Comparison of ENCODE assay signal across 1 cellular context in the genomic region with DNA sequence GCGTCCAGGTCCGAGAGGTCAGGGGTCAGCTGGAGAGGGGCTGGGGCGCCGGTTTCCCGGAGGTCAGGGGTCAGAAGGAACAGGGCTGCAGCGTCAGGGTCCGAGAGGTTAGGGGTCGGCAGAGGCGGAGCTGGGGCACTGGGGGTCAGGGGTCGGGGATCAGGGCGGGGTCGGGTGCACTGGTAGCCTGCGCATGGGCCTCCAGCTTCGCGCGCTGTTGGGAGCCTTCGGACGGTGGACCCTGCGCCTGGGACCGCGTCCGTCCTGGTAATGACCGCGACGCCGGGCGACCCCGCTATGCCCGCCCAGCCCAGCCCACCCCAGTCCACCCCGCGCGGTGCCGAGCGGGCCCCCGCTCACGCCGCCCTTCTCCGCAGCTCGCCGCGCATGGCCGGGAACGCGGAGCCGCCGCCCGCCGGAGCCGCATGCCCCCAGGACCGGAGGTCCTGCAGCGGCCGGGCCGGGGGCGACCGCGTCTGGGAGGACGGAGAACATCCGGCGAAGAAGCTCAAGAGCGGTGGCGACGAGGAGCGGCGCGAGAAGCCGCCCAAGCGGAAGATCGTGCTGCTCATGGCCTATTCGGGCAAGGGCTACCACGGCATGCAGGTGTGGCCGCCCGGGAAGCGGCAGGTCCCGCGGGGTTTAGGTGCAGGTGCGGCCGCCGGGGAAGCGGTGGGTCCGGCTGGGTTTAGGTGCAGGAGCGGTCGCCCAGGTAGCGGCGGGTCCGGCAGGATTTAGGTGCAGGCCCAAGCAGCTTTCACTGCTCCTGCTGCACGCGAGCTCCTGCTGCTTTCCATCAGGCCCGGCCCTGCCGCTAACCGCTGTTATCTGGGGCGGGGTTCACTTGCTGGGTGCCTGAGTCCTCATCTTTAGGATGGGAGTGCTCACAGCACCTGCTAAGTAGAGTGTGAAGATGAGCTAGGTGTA.
A peak's percentile ranks its signal among the peaks of the same experiment; 100 is the strongest.
TF ChIP-seq lines count a peak whose summit lies in the region.

No MANE protein-coding gene starts in this region.

TF ChIP-seq in K562, 482 proteins besides CTCF, POLR2A, EP300 and RAD21 (continued from another document):
- TF ChIP-seq, protein P1, sequence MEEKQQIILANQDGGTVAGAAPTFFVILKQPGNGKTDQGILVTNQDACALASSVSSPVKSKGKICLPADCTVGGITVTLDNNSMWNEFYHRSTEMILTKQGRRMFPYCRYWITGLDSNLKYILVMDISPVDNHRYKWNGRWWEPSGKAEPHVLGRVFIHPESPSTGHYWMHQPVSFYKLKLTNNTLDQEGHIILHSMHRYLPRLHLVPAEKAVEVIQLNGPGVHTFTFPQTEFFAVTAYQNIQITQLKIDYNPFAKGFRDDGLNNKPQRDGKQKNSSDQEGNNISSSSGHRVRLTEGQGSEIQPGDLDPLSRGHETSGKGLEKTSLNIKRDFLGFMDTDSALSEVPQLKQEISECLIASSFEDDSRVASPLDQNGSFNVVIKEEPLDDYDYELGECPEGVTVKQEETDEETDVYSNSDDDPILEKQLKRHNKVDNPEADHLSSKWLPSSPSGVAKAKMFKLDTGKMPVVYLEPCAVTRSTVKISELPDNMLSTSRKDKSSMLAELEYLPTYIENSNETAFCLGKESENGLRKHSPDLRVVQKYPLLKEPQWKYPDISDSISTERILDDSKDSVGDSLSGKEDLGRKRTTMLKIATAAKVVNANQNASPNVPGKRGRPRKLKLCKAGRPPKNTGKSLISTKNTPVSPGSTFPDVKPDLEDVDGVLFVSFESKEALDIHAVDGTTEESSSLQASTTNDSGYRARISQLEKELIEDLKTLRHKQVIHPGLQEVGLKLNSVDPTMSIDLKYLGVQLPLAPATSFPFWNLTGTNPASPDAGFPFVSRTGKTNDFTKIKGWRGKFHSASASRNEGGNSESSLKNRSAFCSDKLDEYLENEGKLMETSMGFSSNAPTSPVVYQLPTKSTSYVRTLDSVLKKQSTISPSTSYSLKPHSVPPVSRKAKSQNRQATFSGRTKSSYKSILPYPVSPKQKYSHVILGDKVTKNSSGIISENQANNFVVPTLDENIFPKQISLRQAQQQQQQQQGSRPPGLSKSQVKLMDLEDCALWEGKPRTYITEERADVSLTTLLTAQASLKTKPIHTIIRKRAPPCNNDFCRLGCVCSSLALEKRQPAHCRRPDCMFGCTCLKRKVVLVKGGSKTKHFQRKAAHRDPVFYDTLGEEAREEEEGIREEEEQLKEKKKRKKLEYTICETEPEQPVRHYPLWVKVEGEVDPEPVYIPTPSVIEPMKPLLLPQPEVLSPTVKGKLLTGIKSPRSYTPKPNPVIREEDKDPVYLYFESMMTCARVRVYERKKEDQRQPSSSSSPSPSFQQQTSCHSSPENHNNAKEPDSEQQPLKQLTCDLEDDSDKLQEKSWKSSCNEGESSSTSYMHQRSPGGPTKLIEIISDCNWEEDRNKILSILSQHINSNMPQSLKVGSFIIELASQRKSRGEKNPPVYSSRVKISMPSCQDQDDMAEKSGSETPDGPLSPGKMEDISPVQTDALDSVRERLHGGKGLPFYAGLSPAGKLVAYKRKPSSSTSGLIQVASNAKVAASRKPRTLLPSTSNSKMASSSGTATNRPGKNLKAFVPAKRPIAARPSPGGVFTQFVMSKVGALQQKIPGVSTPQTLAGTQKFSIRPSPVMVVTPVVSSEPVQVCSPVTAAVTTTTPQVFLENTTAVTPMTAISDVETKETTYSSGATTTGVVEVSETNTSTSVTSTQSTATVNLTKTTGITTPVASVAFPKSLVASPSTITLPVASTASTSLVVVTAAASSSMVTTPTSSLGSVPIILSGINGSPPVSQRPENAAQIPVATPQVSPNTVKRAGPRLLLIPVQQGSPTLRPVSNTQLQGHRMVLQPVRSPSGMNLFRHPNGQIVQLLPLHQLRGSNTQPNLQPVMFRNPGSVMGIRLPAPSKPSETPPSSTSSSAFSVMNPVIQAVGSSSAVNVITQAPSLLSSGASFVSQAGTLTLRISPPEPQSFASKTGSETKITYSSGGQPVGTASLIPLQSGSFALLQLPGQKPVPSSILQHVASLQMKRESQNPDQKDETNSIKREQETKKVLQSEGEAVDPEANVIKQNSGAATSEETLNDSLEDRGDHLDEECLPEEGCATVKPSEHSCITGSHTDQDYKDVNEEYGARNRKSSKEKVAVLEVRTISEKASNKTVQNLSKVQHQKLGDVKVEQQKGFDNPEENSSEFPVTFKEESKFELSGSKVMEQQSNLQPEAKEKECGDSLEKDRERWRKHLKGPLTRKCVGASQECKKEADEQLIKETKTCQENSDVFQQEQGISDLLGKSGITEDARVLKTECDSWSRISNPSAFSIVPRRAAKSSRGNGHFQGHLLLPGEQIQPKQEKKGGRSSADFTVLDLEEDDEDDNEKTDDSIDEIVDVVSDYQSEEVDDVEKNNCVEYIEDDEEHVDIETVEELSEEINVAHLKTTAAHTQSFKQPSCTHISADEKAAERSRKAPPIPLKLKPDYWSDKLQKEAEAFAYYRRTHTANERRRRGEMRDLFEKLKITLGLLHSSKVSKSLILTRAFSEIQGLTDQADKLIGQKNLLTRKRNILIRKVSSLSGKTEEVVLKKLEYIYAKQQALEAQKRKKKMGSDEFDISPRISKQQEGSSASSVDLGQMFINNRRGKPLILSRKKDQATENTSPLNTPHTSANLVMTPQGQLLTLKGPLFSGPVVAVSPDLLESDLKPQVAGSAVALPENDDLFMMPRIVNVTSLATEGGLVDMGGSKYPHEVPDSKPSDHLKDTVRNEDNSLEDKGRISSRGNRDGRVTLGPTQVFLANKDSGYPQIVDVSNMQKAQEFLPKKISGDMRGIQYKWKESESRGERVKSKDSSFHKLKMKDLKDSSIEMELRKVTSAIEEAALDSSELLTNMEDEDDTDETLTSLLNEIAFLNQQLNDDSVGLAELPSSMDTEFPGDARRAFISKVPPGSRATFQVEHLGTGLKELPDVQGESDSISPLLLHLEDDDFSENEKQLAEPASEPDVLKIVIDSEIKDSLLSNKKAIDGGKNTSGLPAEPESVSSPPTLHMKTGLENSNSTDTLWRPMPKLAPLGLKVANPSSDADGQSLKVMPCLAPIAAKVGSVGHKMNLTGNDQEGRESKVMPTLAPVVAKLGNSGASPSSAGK (IDR thresholded peaks at IDR 0.05) = peak; percentile 71
